22 cellular contexts compared by ENCODE assay signal in the genomic region with DNA sequence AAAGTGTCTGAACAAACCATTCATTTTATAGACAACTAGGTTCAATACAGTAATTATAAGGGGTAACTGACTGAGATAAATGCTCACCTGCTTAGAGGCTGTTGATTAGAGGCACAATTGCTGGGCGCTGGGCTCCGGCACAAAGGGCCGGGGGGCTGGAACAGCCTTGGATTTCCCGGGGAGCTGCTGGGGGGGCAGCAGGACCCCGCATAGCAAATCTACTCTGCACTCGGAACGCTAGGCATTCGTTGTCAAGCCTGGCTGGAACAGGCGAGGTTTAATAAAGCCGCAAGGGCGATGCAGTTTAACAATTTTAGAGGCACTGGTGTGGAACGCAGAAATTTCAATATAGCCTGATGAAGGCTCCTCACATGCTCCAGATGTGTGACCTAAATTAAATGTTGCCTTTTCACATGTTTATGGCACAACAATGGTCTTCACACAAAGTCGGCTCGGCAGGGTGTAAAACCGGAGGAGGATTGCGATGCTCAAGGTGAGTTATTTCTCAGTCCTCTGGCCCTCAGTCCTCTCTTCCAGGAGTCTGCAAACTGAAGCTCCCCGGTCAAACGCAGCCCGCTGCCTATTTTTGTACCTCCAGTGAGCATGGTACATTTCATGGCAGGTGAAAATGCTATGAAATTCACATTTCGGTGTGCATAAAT.
"Had no signal": no experiment of that assay in that cellular context is flagged by ENCODE, and none has a peak within 500 bp of the region (broad histone marks: within the 10 kb centered on the region; RNA-seq: fewer than 3 reads in every experiment).

No MANE protein-coding gene starts in this region.

- H3K27ac Mint-ChIP-seq: activated CD4-positive, alpha-beta memory T cell treated with anti-CD3 and anti-CD28 coated beads, Interleukin-2, amount 10 ng/mL, durations not matched to agents 7 days and 5 days; activated CD8-positive, alpha-beta memory T cell treated with anti-CD3 and anti-CD28 coated beads, Interleukin-2, amount 10 ng/mL, durations not matched to agents 7 days and 5 days; activated naive CD8-positive, alpha-beta T cell treated with anti-CD3 and anti-CD28 coated beads for 36 hours; activated T-helper 17 cell treated with anti-CD3 and anti-CD28 coated beads, Interleukin-2, amount 50 U/mL, for 72 hours; dendritic cell treated with granulocyte-macrophage colony-stimulating factor and Interleukin-4, amounts not matched to agents 40 ng/mL and 50 ng/mL, for 4 days; effector memory CD8-positive, alpha-beta T cell; naive thymus-derived CD4-positive, alpha-beta T cell; stimulated activated effector memory CD8-positive, alpha-beta T cell treated with anti-CD3 and anti-CD28 coated beads, Interleukin-12 subunit alpha, Interleukin-12 subunit beta, amount 100 ng/mL, for 72 hours had no signal

- H3K27me3 ChIP-seq: hepatocyte, vagina had no signal

- H3K9me3 Mint-ChIP-seq: activated CD4-positive, alpha-beta memory T cell treated with anti-CD3 and anti-CD28 coated beads, Interleukin-2, amount 10 ng/mL, durations not matched to agents 7 days and 5 days; activated naive CD8-positive, alpha-beta T cell treated with anti-CD3 and anti-CD28 coated beads for 36 hours; dendritic cell treated with granulocyte-macrophage colony-stimulating factor and Interleukin-4, amounts not matched to agents 40 ng/mL and 50 ng/mL, for 4 days; stimulated activated effector memory CD8-positive, alpha-beta T cell treated with anti-CD3 and anti-CD28 coated beads, Interleukin-12 subunit alpha, Interleukin-12 subunit beta, amount 100 ng/mL, for 72 hours had no signal

- H3K4me3 Mint-ChIP-seq: activated CD4-positive, alpha-beta memory T cell treated with anti-CD3 and anti-CD28 coated beads, Interleukin-2, amount 10 ng/mL, durations not matched to agents 7 days and 5 days; activated CD8-positive, alpha-beta memory T cell treated with anti-CD3 and anti-CD28 coated beads, Interleukin-2, amount 10 ng/mL, durations not matched to agents 7 days and 5 days; activated naive CD8-positive, alpha-beta T cell treated with anti-CD3 and anti-CD28 coated beads for 36 hours; activated T-helper 17 cell treated with anti-CD3 and anti-CD28 coated beads, Interleukin-2, amount 50 U/mL, for 72 hours; dendritic cell treated with granulocyte-macrophage colony-stimulating factor and Interleukin-4, amounts not matched to agents 40 ng/mL and 50 ng/mL, for 4 days; effector memory CD8-positive, alpha-beta T cell; naive thymus-derived CD4-positive, alpha-beta T cell; stimulated activated effector memory CD8-positive, alpha-beta T cell treated with anti-CD3 and anti-CD28 coated beads, Interleukin-12 subunit alpha, Interleukin-12 subunit beta, amount 100 ng/mL, for 72 hours had no signal

- H3K27me3 Mint-ChIP-seq: activated CD4-positive, alpha-beta memory T cell treated with anti-CD3 and anti-CD28 coated beads, Interleukin-2, amount 10 ng/mL, durations not matched to agents 7 days and 5 days; activated CD8-positive, alpha-beta memory T cell treated with anti-CD3 and anti-CD28 coated beads, Interleukin-2, amount 10 ng/mL, durations not matched to agents 7 days and 5 days had no signal

- H3K36me3 Mint-ChIP-seq: activated CD8-positive, alpha-beta memory T cell treated with anti-CD3 and anti-CD28 coated beads, Interleukin-2, amount 10 ng/mL, durations not matched to agents 7 days and 5 days; activated naive CD8-positive, alpha-beta T cell treated with anti-CD3 and anti-CD28 coated beads for 36 hours; naive thymus-derived CD4-positive, alpha-beta T cell; stimulated activated effector memory CD8-positive, alpha-beta T cell treated with anti-CD3 and anti-CD28 coated beads, Interleukin-12 subunit alpha, Interleukin-12 subunit beta, amount 100 ng/mL, for 72 hours had no signal

- H3K9me3 ChIP-seq: neutrophil, pancreas, vagina had no signal

- H3K36me3 ChIP-seq: neutrophil, pancreas, stomach, vagina had no signal

- H3K27ac ChIP-seq: hepatocyte, neutrophil, pancreas, stomach, vagina had no signal

- H3K4me1 Mint-ChIP-seq: activated CD4-positive, alpha-beta memory T cell treated with anti-CD3 and anti-CD28 coated beads, Interleukin-2, amount 10 ng/mL, durations not matched to agents 7 days and 5 days; activated CD8-positive, alpha-beta memory T cell treated with anti-CD3 and anti-CD28 coated beads, Interleukin-2, amount 10 ng/mL, durations not matched to agents 7 days and 5 days; activated naive CD8-positive, alpha-beta T cell treated with anti-CD3 and anti-CD28 coated beads for 36 hours; activated T-helper 17 cell treated with anti-CD3 and anti-CD28 coated beads, Interleukin-2, amount 50 U/mL, for 72 hours; naive thymus-derived CD4-positive, alpha-beta T cell; stimulated activated effector memory CD8-positive, alpha-beta T cell treated with anti-CD3 and anti-CD28 coated beads, Interleukin-12 subunit alpha, Interleukin-12 subunit beta, amount 100 ng/mL, for 72 hours had no signal

- H3K4me3 ChIP-seq: hepatocyte, pancreas, smooth muscle cell, stomach, vagina had no signal

- DNase-seq: activated CD4-positive, alpha-beta memory T cell treated with anti-CD3 and anti-CD28 coated beads, Interleukin-2, amount 10 ng/mL, durations not matched to agents 7 days and 5 days; activated CD4-positive, alpha-beta T cell treated with anti-CD3 and anti-CD28 coated beads for 48 hours; activated CD4-positive, CD25-positive, alpha-beta regulatory T cell; activated CD8-positive, alpha-beta memory T cell treated with anti-CD3 and anti-CD28 coated beads, Interleukin-2, amount 10 ng/mL, durations not matched to agents 7 days and 5 days; activated naive CD4-positive, alpha-beta T cell; activated naive CD8-positive, alpha-beta T cell treated with anti-CD3 and anti-CD28 coated beads for 36 hours; amniotic stem cell; effector memory CD8-positive, alpha-beta T cell; mesenchymal stem cell; naive thymus-derived CD4-positive, alpha-beta T cell; pancreas; stimulated activated CD4-positive, alpha-beta T cell treated with anti-CD3 and anti-CD28 coated beads, Interleukin-4, amount 100 ng/mL, for 24 hours; stomach; trophoblast cell had no signal

- H3K4me1 ChIP-seq: pancreas, stomach, vagina had no signal

- ATAC-seq: activated CD8-positive, alpha-beta memory T cell treated with anti-CD3 and anti-CD28 coated beads, Interleukin-2, amount 10 ng/mL, durations not matched to agents 7 days and 5 days; activated T-helper 17 cell treated with anti-CD3 and anti-CD28 coated beads, Interleukin-2, amount 50 U/mL, for 72 hours; effector memory CD8-positive, alpha-beta T cell; naive thymus-derived CD4-positive, alpha-beta T cell; pancreas; sciatic nerve; stimulated activated effector memory CD8-positive, alpha-beta T cell treated with anti-CD3 and anti-CD28 coated beads, Interleukin-12 subunit alpha, Interleukin-12 subunit beta, amount 100 ng/mL, for 72 hours had no signal
